Comparison of ENCODE assay signal across 9 cellular contexts in the genomic region with DNA sequence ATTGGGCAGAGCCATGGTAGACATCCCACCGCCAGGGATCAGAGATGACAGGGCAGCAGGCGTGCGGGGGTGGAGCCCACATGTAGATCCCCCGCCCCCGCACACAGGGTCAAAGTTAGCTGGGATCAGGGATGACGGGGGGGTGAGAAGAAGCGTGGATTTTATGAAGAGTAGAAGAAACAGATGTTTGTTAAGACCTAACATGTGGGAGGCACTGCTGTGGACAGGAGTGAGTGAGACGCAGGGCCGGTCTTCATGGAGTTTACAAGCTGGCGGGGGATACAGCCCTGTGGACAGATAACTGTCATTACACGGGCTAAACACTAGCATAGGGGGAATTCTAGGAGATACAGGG.
DNase-seq lines count a peak whose midpoint lies in the region; ATAC-seq and TF ChIP-seq lines count a peak whose summit lies in the region.
"Had no signal": no experiment of that assay in that cellular context is flagged by ENCODE, and none has a peak within 500 bp of the region (broad histone marks: within the 10 kb centered on the region; RNA-seq: fewer than 3 reads in every experiment).

No MANE protein-coding gene starts in this region.

- no peaks in the 10 kb centered on the region for H3K9me3 Mint-ChIP-seq in activated naive CD4-positive, alpha-beta T cell treated with anti-CD3 and anti-CD28 coated beads, Interleukin-2, amount 10 ng/mL, durations not matched to agents 7 days and 5 days
- H3K9me3 Mint-ChIP-seq in activated T-helper 2 cell treated with anti-CD3 and anti-CD28 coated beads, Interferon-gamma antibody, Interleukin-2, Interleukin-4, amounts not matched to agents 10 μg/mL and 5 μg/mL and 100 μg/mL, durations not matched to agents 14 hours and 24 hours and 36 hours, result no peaks in the 10 kb centered on the region

- H3K9me3 ChIP-seq in hepatocyte (ENCODE audit: low read depth), result no peaks in the 10 kb centered on the region
- H3K9me3 ChIP-seq in thyroid gland, result no peaks in the 10 kb centered on the region

- intact Hi-C loops in activated T-helper 2 cell treated with anti-CD3 and anti-CD28 coated beads, Interferon-gamma antibody, Interleukin-2, Interleukin-4, amounts not matched to agents 10 μg/mL and 5 μg/mL and 100 μg/mL, durations not matched to agents 14 hours and 24 hours and 36 hours (cut with micrococcal nuclease), result no loop called here
- intact Hi-C loops in thyroid gland (cut with DNase I), result no loop called here

- no peaks in the 10 kb centered on the region for H3K36me3 ChIP-seq in hepatocyte (replicated peaks; ENCODE audit: insufficient read depth, low read depth)
- peaks cover 13 to 16% of the 10 kb centered on the region in 2 donors for H3K36me3 ChIP-seq in thyroid gland

- peaks cover 7% of the 10 kb centered on the region for H3K79me2 ChIP-seq in hepatocyte

- WGBS in hepatocyte (ENCODE audit: low lambda C conversion rate, missing lambda C conversion rate), result 64% methylated on average over 10 of the region's 11 CpGs
- 92 to 94% methylated on average over 11 of the region's 11 CpGs for WGBS in thyroid gland, 2 donors

- no peak for TF ChIP-seq CTCF in hepatocyte (IDR thresholded peaks at IDR 0.05; ENCODE audit: poor library complexity)
- no peak for TF ChIP-seq CTCF in thyroid gland (IDR thresholded peaks at IDR 0.05)
- no peak for TF ChIP-seq CTCF in GM10266 (IDR thresholded peaks at IDR 0.05; ENCODE audit: control insufficient read depth, insufficient read depth, low read depth, missing control alignments)

- DNase-seq in activated naive CD4-positive, alpha-beta T cell treated with anti-CD3 and anti-CD28 coated beads, Interleukin-2, amount 10 ng/mL, durations not matched to agents 7 days and 5 days, result no peak
- DNase-seq in activated naive CD4-positive, alpha-beta T cell treated with Interleukin-2 at 50 U/mL for 16 hours, result no peak
- no peak for DNase-seq in activated T-helper 2 cell treated with anti-CD3 and anti-CD28 coated beads, Interferon-gamma antibody, Interleukin-2, Interleukin-4, amounts not matched to agents 10 μg/mL and 5 μg/mL and 100 μg/mL, durations not matched to agents 14 hours and 24 hours and 36 hours (ENCODE audit: low spot score)
- DNase-seq in hepatocyte (ENCODE audit: low spot score) (no peak), thyroid gland (no peak), glomerular visceral epithelial cell (ENCODE audit: extremely low spot score) (no peak), GM10266 (ENCODE audit: extremely low spot score) (no peak)
- DNase-seq: C1 segment of cervical spinal cord had no signal

- H3K36me3 Mint-ChIP-seq in activated naive CD4-positive, alpha-beta T cell treated with anti-CD3 and anti-CD28 coated beads, Interleukin-2, amount 10 ng/mL, durations not matched to agents 7 days and 5 days, result peaks cover 58% of the 10 kb centered on the region
- H3K36me3 Mint-ChIP-seq in activated T-helper 2 cell treated with anti-CD3 and anti-CD28 coated beads, Interferon-gamma antibody, Interleukin-2, Interleukin-4, amounts not matched to agents 10 μg/mL and 5 μg/mL and 100 μg/mL, durations not matched to agents 14 hours and 24 hours and 36 hours (ENCODE audit: low read depth), result peaks cover 86% of the 10 kb centered on the region

- H3K4me3 Mint-ChIP-seq in activated naive CD4-positive, alpha-beta T cell treated with anti-CD3 and anti-CD28 coated beads, Interleukin-2, amount 10 ng/mL, durations not matched to agents 7 days and 5 days, result no peak overlapping the region
- H3K4me3 Mint-ChIP-seq in activated T-helper 2 cell treated with anti-CD3 and anti-CD28 coated beads, Interferon-gamma antibody, Interleukin-2, Interleukin-4, amounts not matched to agents 10 μg/mL and 5 μg/mL and 100 μg/mL, durations not matched to agents 14 hours and 24 hours and 36 hours (ENCODE audit: low read depth), result no peak overlapping the region

- CTCF ChIA-PET in activated naive CD4-positive, alpha-beta T cell treated with anti-CD3 and anti-CD28 coated beads, Interleukin-2, amount 10 ng/mL, durations not matched to agents 7 days and 5 days (lab: Charles Lee), result interaction anchor here (0.7 to 1.6 kb wide), 6 partner anchors 9 to 20 kb away, joined by 3 to 5 read pairs (median 3); no protein-coding TSS in a partner anchor

- H3K4me3 ChIP-seq in hepatocyte (no peak overlapping the region), thyroid gland (replicated peaks in 1 of 3) (no peak overlapping the region)

- H3K4me1 Mint-ChIP-seq in activated naive CD4-positive, alpha-beta T cell treated with anti-CD3 and anti-CD28 coated beads, Interleukin-2, amount 10 ng/mL, durations not matched to agents 7 days and 5 days, result peaks cover 29% of the 10 kb centered on the region
- peaks cover 34% of the 10 kb centered on the region for H3K4me1 Mint-ChIP-seq in activated T-helper 2 cell treated with anti-CD3 and anti-CD28 coated beads, Interferon-gamma antibody, Interleukin-2, Interleukin-4, amounts not matched to agents 10 μg/mL and 5 μg/mL and 100 μg/mL, durations not matched to agents 14 hours and 24 hours and 36 hours (ENCODE audit: low read depth)

- no peaks in the 10 kb centered on the region for H3K27me3 Mint-ChIP-seq in activated naive CD4-positive, alpha-beta T cell treated with anti-CD3 and anti-CD28 coated beads, Interleukin-2, amount 10 ng/mL, durations not matched to agents 7 days and 5 days
- no peaks in the 10 kb centered on the region for H3K27me3 Mint-ChIP-seq in activated T-helper 2 cell treated with anti-CD3 and anti-CD28 coated beads, Interferon-gamma antibody, Interleukin-2, Interleukin-4, amounts not matched to agents 10 μg/mL and 5 μg/mL and 100 μg/mL, durations not matched to agents 14 hours and 24 hours and 36 hours (ENCODE audit: low read depth)

- TF ChIP-seq POLR2A in thyroid gland (IDR thresholded peaks at IDR 0.05), result no peak

- H3K27me3 ChIP-seq in hepatocyte (no peaks in the 10 kb centered on the region), thyroid gland (no peaks in the 10 kb centered on the region)

- H2AFZ ChIP-seq in hepatocyte, result no peak overlapping the region

- peak overlapping the region; percentile 8 for H3K27ac Mint-ChIP-seq in activated naive CD4-positive, alpha-beta T cell treated with anti-CD3 and anti-CD28 coated beads, Interleukin-2, amount 10 ng/mL, durations not matched to agents 7 days and 5 days
- peak overlapping the region; percentile 59 for H3K27ac Mint-ChIP-seq in activated T-helper 2 cell treated with anti-CD3 and anti-CD28 coated beads, Interferon-gamma antibody, Interleukin-2, Interleukin-4, amounts not matched to agents 10 μg/mL and 5 μg/mL and 100 μg/mL, durations not matched to agents 14 hours and 24 hours and 36 hours

- no peaks in the 10 kb centered on the region for H4K20me1 ChIP-seq in hepatocyte (ENCODE audit: insufficient read depth, poor library complexity, severe bottlenecking)

- no peak overlapping the region for H3K4me2 ChIP-seq in hepatocyte

- H3K4me1 ChIP-seq in hepatocyte (ENCODE audit: insufficient read depth) (peaks cover 24% of the 10 kb centered on the region), thyroid gland (peaks cover 62 to 85% of the 10 kb centered on the region in 2 donors)

- H3K27ac ChIP-seq in hepatocyte (peak overlapping the region; percentile 62), thyroid gland (peak overlapping the region; percentile 100)

- no peaks in the 10 kb centered on the region for H3K9me2 ChIP-seq in hepatocyte (replicated peaks; ENCODE audit: insufficient read depth)

- no peak for ATAC-seq in GM21360 (IDR thresholded peaks at IDR 0.05; ENCODE audit: unreplicated experiment)
